10 cellular contexts compared by ENCODE assay signal in genomic region chr7:123355576-123356195, GRCh38.
A peak's percentile ranks its signal among the peaks of the same experiment; 100 is the strongest.
DNase-seq lines count a peak whose midpoint lies in the region; ATAC-seq and TF ChIP-seq lines count a peak whose summit lies in the region.
"Had no signal": no experiment of that assay in that cellular context is flagged by ENCODE, and none has a peak within 500 bp of the region (broad histone marks: within the 10 kb centered on the region; RNA-seq: fewer than 3 reads in every experiment).

No MANE protein-coding gene starts in this region.

- no peak overlapping the region for H3K4me2 ChIP-seq in osteoblast (ENCODE audit: insufficient read depth, low read length)

- no peaks in the 10 kb centered on the region for H3K27me3 Mint-ChIP-seq in WTC11 (ENCODE audit: low read depth)
- no peaks in the 10 kb centered on the region for H3K27me3 Mint-ChIP-seq in activated CD4-positive, alpha-beta memory T cell treated with anti-CD3 and anti-CD28 coated beads, Interleukin-2, amount 10 ng/mL, durations not matched to agents 7 days and 5 days

- TF ChIP-seq CTCF in GM12864 (IDR thresholded peaks at IDR 0.05; ENCODE audit: low read depth, low read length, missing control alignments) (peak; percentile 21), WTC11 (IDR thresholded peaks at IDR 0.05) (no peak), osteoblast (IDR thresholded peaks at IDR 0.05; ENCODE audit: extremely low read depth, low read depth, low read length) (no peak), Peyer's patch (IDR thresholded peaks at IDR 0.05) (no peak)

- DNase-seq in GM12864 (ENCODE audit: low read depth) (no peak), WTC11 (ENCODE audit: low spot score) (no peak), medulla oblongata (ENCODE audit: extremely low spot score) (peak; percentile 51), osteoblast (ENCODE audit: insufficient read length, low spot score, missing footprints) (no peak), Peyer's patch (no peak), NCI-H226 (no peak)
- DNase-seq in activated CD4-positive, alpha-beta memory T cell treated with anti-CD3 and anti-CD28 coated beads, Interleukin-2, amount 10 ng/mL, durations not matched to agents 7 days and 5 days = no peak
- DNase-seq: IMR-90 had no signal

- TF ChIP-seq POLR2A in Peyer's patch (IDR thresholded peaks at IDR 0.05) = no peak

- no peaks in the 10 kb centered on the region for H3K79me2 ChIP-seq in osteoblast (ENCODE audit: insufficient read depth, low read length)

- H3K27me3 ChIP-seq in osteoblast (ENCODE audit: insufficient read depth, low read length) = no peaks in the 10 kb centered on the region
- no peaks in the 10 kb centered on the region for H3K27me3 ChIP-seq in Peyer's patch

- H3K4me3 ChIP-seq in GM12864 (ENCODE audit: low read depth, low read length) (no peak overlapping the region), osteoblast (ENCODE audit: insufficient read depth, low read length) (no peak overlapping the region), Peyer's patch (no peak overlapping the region)

- no peak overlapping the region for H2AFZ ChIP-seq in osteoblast (ENCODE audit: low read length)

- H3K4me3 Mint-ChIP-seq in WTC11 = no peak overlapping the region
- H3K4me3 Mint-ChIP-seq in activated CD4-positive, alpha-beta memory T cell treated with anti-CD3 and anti-CD28 coated beads, Interleukin-2, amount 10 ng/mL, durations not matched to agents 7 days and 5 days = no peak overlapping the region

- H3K27ac Mint-ChIP-seq in WTC11 = no peak overlapping the region
- H3K27ac Mint-ChIP-seq in activated CD4-positive, alpha-beta memory T cell treated with anti-CD3 and anti-CD28 coated beads, Interleukin-2, amount 10 ng/mL, durations not matched to agents 7 days and 5 days = no peak overlapping the region

- no peaks in the 10 kb centered on the region for H3K36me3 ChIP-seq in osteoblast (ENCODE audit: insufficient read depth, low read length)
- H3K36me3 ChIP-seq in Peyer's patch = no peaks in the 10 kb centered on the region

- no peak overlapping the region for H3K27ac ChIP-seq in osteoblast (ENCODE audit: low read depth, low read length)
- H3K27ac ChIP-seq in Peyer's patch = no peak overlapping the region
- H3K27ac ChIP-seq: RWPE1 had no signal

- POLR2A ChIA-PET in WTC11 (lab: Charles Lee) = no interaction called here
- POLR2A ChIA-PET in activated CD4-positive, alpha-beta memory T cell treated with anti-CD3 and anti-CD28 coated beads, Interleukin-2, amount 10 ng/mL, durations not matched to agents 7 days and 5 days (lab: Charles Lee) = no interaction called here

- ATAC-seq in HG03378 (IDR thresholded peaks at IDR 0.05; ENCODE audit: unreplicated experiment) = peak; percentile 52
- ATAC-seq in WTC11 = peak; percentile 71

- H3K9me3 Mint-ChIP-seq in WTC11 = no peaks in the 10 kb centered on the region
- no peaks in the 10 kb centered on the region for H3K9me3 Mint-ChIP-seq in activated CD4-positive, alpha-beta memory T cell treated with anti-CD3 and anti-CD28 coated beads, Interleukin-2, amount 10 ng/mL, durations not matched to agents 7 days and 5 days

- peaks cover 2% of the 10 kb centered on the region for H3K9me3 ChIP-seq in osteoblast (ENCODE audit: low read depth, low read length)
- no peaks in the 10 kb centered on the region for H3K9me3 ChIP-seq in Peyer's patch

- no peaks in the 10 kb centered on the region for H3K4me1 ChIP-seq in osteoblast (ENCODE audit: insufficient read depth, low read length)
- no peaks in the 10 kb centered on the region for H3K4me1 ChIP-seq in Peyer's patch

- peaks cover 27% of the 10 kb centered on the region for H3K4me1 Mint-ChIP-seq in WTC11
- H3K4me1 Mint-ChIP-seq in activated CD4-positive, alpha-beta memory T cell treated with anti-CD3 and anti-CD28 coated beads, Interleukin-2, amount 10 ng/mL, durations not matched to agents 7 days and 5 days = no peaks in the 10 kb centered on the region

- CTCF ChIA-PET in WTC11 (lab: Charles Lee) = interaction anchor here (1.4 kb wide), 1 partner anchor 11 kb away, joined by 4 read pairs; no protein-coding TSS in a partner anchor
- CTCF ChIA-PET in activated CD4-positive, alpha-beta memory T cell treated with anti-CD3 and anti-CD28 coated beads, Interleukin-2, amount 10 ng/mL, durations not matched to agents 7 days and 5 days (lab: Charles Lee) = no interaction called here

- H4K20me1 ChIP-seq in osteoblast (ENCODE audit: insufficient read depth, low read length) = no peaks in the 10 kb centered on the region

- no peaks in the 10 kb centered on the region for H3K36me3 Mint-ChIP-seq in WTC11
- H3K36me3 Mint-ChIP-seq in activated CD4-positive, alpha-beta memory T cell treated with anti-CD3 and anti-CD28 coated beads, Interleukin-2, amount 10 ng/mL, durations not matched to agents 7 days and 5 days (ENCODE audit: low read depth) = no peaks in the 10 kb centered on the region

TF ChIP-seq in WTC11, 78 proteins besides CTCF, POLR2A, EP300 and RAD21 (continues in another document):
- TF ChIP-seq ZNF532 (CRISPR knock-in tag; IDR thresholded peaks at IDR 0.05; ENCODE audit: borderline replicate concordance) (no peak), SMAD3 (CRISPR knock-in tag; IDR thresholded peaks at IDR 0.05; ENCODE audit: borderline replicate concordance) (no peak), NR1H2 (CRISPR knock-in tag; IDR thresholded peaks at IDR 0.05) (no peak), MLX (CRISPR knock-in tag; IDR thresholded peaks at IDR 0.05) (no peak), USF1 (CRISPR knock-in tag; IDR thresholded peaks at IDR 0.05) (no peak), GRHL2 (CRISPR knock-in tag; IDR thresholded peaks at IDR 0.05; ENCODE audit: insufficient replicate concordance, severe bottlenecking) (no peak), ATF6 (CRISPR knock-in tag; IDR thresholded peaks at IDR 0.05) (no peak), RELA (CRISPR knock-in tag; IDR thresholded peaks at IDR 0.05; ENCODE audit: borderline replicate concordance) (no peak), MAX (CRISPR knock-in tag; IDR thresholded peaks at IDR 0.05) (no peak), IRF2 (CRISPR knock-in tag; IDR thresholded peaks at IDR 0.05; ENCODE audit: borderline replicate concordance, low read depth) (no peak), ZNF423 (CRISPR knock-in tag; IDR thresholded peaks at IDR 0.05) (no peak)
